In genomic region chr15:100059094-100059493, GRCh38 we compare ENCODE assay signal across 27 cellular contexts.
"Had no signal": no experiment of that assay in that cellular context is flagged by ENCODE, and none has a peak within 500 bp of the region (broad histone marks: within the 10 kb centered on the region; RNA-seq: fewer than 3 reads in every experiment).

No MANE protein-coding gene starts in this region.

- H2AFZ ChIP-seq: hepatocyte, parathyroid adenoma had no signal

- H3K27ac ChIP-seq: hepatocyte, left ventricle myocardium inferior, neutrophil, parathyroid adenoma, stomach, testis, thyroid gland, transverse colon, upper lobe of left lung, vagina had no signal

- H3K27ac Mint-ChIP-seq: memory B cell; nephron; progenitor cell of endocrine pancreas; stimulated activated naive B cell treated with anti-CD40 and anti-IgM and Interleukin-4, amounts not matched to agents 10 μg/mL and 1 μg/mL and 100 μg/mL, for 72 hours had no signal

- H3K79me2 ChIP-seq: hepatocyte, parathyroid adenoma had no signal

- H3K4me2 ChIP-seq: hepatocyte, smooth muscle cell had no signal

- H3K36me3 ChIP-seq: left ventricle myocardium inferior, neutrophil, stomach, thyroid gland, transverse colon, upper lobe of left lung, vagina had no signal

- ATAC-seq: mucosa of descending colon; naive thymus-derived CD8-positive, alpha-beta T cell; right cardiac atrium; stimulated activated naive B cell treated with anti-CD40 and anti-IgM and Interleukin-4, amounts not matched to agents 10 μg/mL and 1 μg/mL and 100 μg/mL, for 72 hours; stimulated activated naive CD8-positive, alpha-beta T cell treated with anti-CD3 and anti-CD28 coated beads, Interleukin-15, Interleukin-2, amounts not matched to agents 100 U/mL and 50 U/mL, for 24 hours had no signal

- DNase-seq: islet precursor cell; left ventricle myocardium inferior; midbrain; mucosa of descending colon; naive thymus-derived CD8-positive, alpha-beta T cell; occipital lobe; right cardiac atrium; stimulated activated CD4-positive, alpha-beta T cell treated with anti-CD3 and anti-CD28 coated beads, Interleukin-1b, Interleukin-23, amount 100 ng/mL, for 48 hours; stimulated activated CD4-positive, alpha-beta T cell treated with anti-CD3 and anti-CD28 coated beads, Interleukin-2, amount 100 ng/mL, for 48 hours; stimulated activated CD4-positive, alpha-beta T cell treated with anti-CD3 and anti-CD28 coated beads, Interleukin-4, amount 100 ng/mL, for 4 hours; stimulated activated CD8-positive, alpha-beta memory T cell treated with anti-CD3 and anti-CD28 coated beads, Interleukin-4, amount 100 ng/mL, for 48 hours; stimulated activated naive B cell treated with anti-CD40 and anti-IgM and Interleukin-4, amounts not matched to agents 10 μg/mL and 1 μg/mL and 100 μg/mL, for 72 hours; stimulated activated naive CD8-positive, alpha-beta T cell treated with anti-CD3 and anti-CD28 coated beads, Interleukin-15, Interleukin-2, amounts not matched to agents 100 U/mL and 50 U/mL, for 24 hours; stomach; testis; thyroid gland; transverse colon had no signal

- H3K4me1 Mint-ChIP-seq: memory B cell had no signal

- H3K4me1 ChIP-seq: parathyroid adenoma, transverse colon, vagina had no signal

- H3K36me3 Mint-ChIP-seq: memory B cell; stimulated activated naive B cell treated with anti-CD40 and anti-IgM and Interleukin-4, amounts not matched to agents 10 μg/mL and 1 μg/mL and 100 μg/mL, for 72 hours had no signal

- H3K27me3 ChIP-seq: hepatocyte, neutrophil, stomach, testis, thyroid gland, transverse colon, upper lobe of left lung, vagina had no signal

- H3K9ac ChIP-seq: parathyroid adenoma had no signal

- H3K4me3 Mint-ChIP-seq: memory B cell; naive thymus-derived CD8-positive, alpha-beta T cell; nephron; neural crest cell; stimulated activated naive B cell treated with anti-CD40 and anti-IgM and Interleukin-4, amounts not matched to agents 10 μg/mL and 1 μg/mL and 100 μg/mL, for 72 hours had no signal

- H3K9me3 ChIP-seq: left ventricle myocardium inferior, mucosa of descending colon, neutrophil, stomach, testis, thyroid gland, transverse colon, upper lobe of left lung, vagina had no signal

- H3K4me3 ChIP-seq: hepatocyte, left ventricle myocardium inferior, mucosa of descending colon, smooth muscle cell, stomach, testis, thyroid gland, transverse colon, upper lobe of left lung, vagina had no signal

- H3K9me3 Mint-ChIP-seq: memory B cell; naive thymus-derived CD8-positive, alpha-beta T cell; nephron; neural crest cell; stimulated activated naive B cell treated with anti-CD40 and anti-IgM and Interleukin-4, amounts not matched to agents 10 μg/mL and 1 μg/mL and 100 μg/mL, for 72 hours had no signal
